In the genomic region with DNA sequence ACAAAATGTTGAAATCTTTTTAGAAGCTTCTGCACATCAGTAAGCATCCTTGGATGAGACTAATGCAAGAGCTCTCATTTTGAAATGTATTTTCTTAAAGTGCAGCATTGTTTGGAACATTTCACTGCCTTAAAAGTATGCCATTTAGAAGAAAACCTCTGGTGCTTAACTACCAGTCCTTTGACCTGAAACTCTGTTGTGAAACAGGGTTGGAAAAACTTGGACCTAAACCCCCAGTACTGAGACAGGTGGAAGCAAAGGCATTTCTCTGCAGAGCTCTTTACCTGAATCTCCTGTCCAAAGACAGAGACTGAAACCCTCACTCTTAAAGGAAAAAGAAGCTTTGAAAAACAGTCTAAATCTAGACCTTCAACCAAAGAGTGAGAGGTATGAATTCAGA, we compare ENCODE assay signal across 1 cellular context.
TF ChIP-seq lines count a peak whose summit lies in the region.

No MANE protein-coding gene starts in this region.

TF ChIP-seq in HepG2, 621 proteins besides CTCF, POLR2A, EP300 and RAD21 (continued from another document):
- no peak for TF ChIP-seq GMEB1 (CRISPR knock-in tag; IDR thresholded peaks at IDR 0.05; ENCODE audit: borderline replicate concordance)
- TF ChIP-seq, protein P1, sequence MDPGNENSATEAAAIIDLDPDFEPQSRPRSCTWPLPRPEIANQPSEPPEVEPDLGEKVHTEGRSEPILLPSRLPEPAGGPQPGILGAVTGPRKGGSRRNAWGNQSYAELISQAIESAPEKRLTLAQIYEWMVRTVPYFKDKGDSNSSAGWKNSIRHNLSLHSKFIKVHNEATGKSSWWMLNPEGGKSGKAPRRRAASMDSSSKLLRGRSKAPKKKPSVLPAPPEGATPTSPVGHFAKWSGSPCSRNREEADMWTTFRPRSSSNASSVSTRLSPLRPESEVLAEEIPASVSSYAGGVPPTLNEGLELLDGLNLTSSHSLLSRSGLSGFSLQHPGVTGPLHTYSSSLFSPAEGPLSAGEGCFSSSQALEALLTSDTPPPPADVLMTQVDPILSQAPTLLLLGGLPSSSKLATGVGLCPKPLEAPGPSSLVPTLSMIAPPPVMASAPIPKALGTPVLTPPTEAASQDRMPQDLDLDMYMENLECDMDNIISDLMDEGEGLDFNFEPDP (CRISPR knock-in tag; conservative IDR thresholded peaks at IDR 0.05): no peak
- TF ChIP-seq PHF8 (CRISPR knock-in tag; IDR thresholded peaks at IDR 0.05): no peak
- no peak for TF ChIP-seq SUZ12 (IDR thresholded peaks at IDR 0.05; ENCODE audit: low read depth, low read length)
- TF ChIP-seq ZNF3 (CRISPR knock-in tag; IDR thresholded peaks at IDR 0.05): no peak
- no peak for TF ChIP-seq NR3C1 (CRISPR knock-in tag; IDR thresholded peaks at IDR 0.05)
- TF ChIP-seq HNRNPUL1 (IDR thresholded peaks at IDR 0.05; ENCODE audit: low read depth, low read length): no peak
- TF ChIP-seq, protein P2, sequence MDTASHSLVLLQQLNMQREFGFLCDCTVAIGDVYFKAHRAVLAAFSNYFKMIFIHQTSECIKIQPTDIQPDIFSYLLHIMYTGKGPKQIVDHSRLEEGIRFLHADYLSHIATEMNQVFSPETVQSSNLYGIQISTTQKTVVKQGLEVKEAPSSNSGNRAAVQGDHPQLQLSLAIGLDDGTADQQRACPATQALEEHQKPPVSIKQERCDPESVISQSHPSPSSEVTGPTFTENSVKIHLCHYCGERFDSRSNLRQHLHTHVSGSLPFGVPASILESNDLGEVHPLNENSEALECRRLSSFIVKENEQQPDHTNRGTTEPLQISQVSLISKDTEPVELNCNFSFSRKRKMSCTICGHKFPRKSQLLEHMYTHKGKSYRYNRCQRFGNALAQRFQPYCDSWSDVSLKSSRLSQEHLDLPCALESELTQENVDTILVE (CRISPR knock-in tag; IDR thresholded peaks at IDR 0.05): no peak
